ENCODE assay signal across 8 cellular contexts in the genomic region with DNA sequence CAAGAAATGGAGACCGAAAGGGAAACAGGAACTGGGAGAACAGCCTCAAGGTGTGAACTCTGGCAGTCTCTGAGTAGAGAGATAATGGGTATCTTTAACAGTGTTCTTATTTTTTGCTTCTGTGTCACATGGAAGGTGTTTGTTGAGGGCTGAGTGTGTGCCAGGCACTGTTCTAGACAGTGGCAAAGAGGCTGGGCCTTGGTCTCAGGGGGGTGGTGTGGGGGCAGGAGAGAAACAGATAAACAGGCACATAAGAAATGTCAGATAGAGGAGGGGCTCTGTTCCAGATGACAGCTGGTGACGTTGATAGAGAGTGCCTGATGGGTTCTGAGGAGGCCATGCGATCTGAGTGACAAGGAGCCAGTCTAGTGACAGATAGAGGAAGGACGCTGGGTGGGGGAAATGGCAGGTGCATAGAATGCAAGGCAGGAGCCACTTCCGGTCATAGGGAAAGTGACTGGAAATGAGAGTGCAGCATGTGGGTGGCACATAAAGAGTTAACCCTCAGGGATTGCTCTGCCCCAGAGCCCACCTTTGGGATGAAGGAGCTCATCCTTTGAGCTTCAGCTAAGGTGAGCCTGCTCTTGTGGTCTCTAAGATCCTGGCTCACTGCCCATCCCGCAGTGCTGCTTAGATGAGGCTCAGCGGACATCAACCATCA. TPM values are rescaled to one million over a fixed set of nuclear protein-coding genes. Genes with fewer than 3 reads are reported as not detected.
DNase-seq lines count a peak whose midpoint lies in the region; ATAC-seq and TF ChIP-seq lines count a peak whose summit lies in the region.

No MANE protein-coding gene starts in this region.

- no peak overlapping the region for H3K4me3 ChIP-seq in GM12864 (ENCODE audit: low read depth, low read length)
- no peak overlapping the region for H3K4me3 ChIP-seq in LNCaP clone FGC (ENCODE audit: low read depth, low read length)
- no peak overlapping the region for H3K4me3 ChIP-seq in right atrium auricular region

- H3K4me1 ChIP-seq in right atrium auricular region = peaks cover 0 to 92% of the 10 kb centered on the region in 2 donors
- no peaks in the 10 kb centered on the region for H3K4me1 ChIP-seq in foreskin keratinocyte

- H3K27me3 ChIP-seq in right atrium auricular region (no peaks in the 10 kb centered on the region), foreskin keratinocyte (no peaks in the 10 kb centered on the region)

- H3K9me3 ChIP-seq in right atrium auricular region = no peaks in the 10 kb centered on the region

- peak; percentile 50 for DNase-seq in GM12864 (ENCODE audit: low read depth)
- peak; percentile 40 for DNase-seq in LNCaP clone FGC (ENCODE audit: low read depth)
- peak; percentile 69 for DNase-seq in right atrium auricular region (ENCODE audit: low spot score)
- no peak for DNase-seq in NCI-H526 (lab: John Stamatoyannopoulos, UW)
- no peak for DNase-seq in glomerular visceral epithelial cell (ENCODE audit: extremely low spot score)
- DNase-seq in foreskin keratinocyte = no peak
- DNase-seq in HuH-7.5 (ENCODE audit: low spot score) = no peak

- TF ChIP-seq CTCF in GM12864 (IDR thresholded peaks at IDR 0.05; ENCODE audit: low read depth, low read length, missing control alignments) = no peak
- TF ChIP-seq CTCF in LNCaP clone FGC (IDR thresholded peaks at IDR 0.05; ENCODE audit: control insufficient read depth, extremely low read depth, insufficient read depth) = no peak
- TF ChIP-seq CTCF in right atrium auricular region (IDR thresholded peaks at IDR 0.05) = no peak
- TF ChIP-seq CTCF in foreskin keratinocyte (conservative IDR thresholded peaks at IDR 0.05) = no peak

- ATAC-seq in GM21515 (IDR thresholded peaks at IDR 0.05; ENCODE audit: unreplicated experiment) (peak; percentile 73), foreskin keratinocyte (no peak)

- H3K27ac ChIP-seq in right atrium auricular region = peak overlapping the region; percentile 80 to 89
- H3K27ac ChIP-seq in foreskin keratinocyte = no peak overlapping the region

- no peaks in the 10 kb centered on the region for H3K36me3 ChIP-seq in right atrium auricular region

RNA-seq across cellular contexts. Expression of a gene that starts 33.9 kb away (rescaled TPM):
- total RNA-seq in right atrium auricular region (10 to 100 TPM; 68.0 to 73.1 TPM), foreskin keratinocyte (25.8 and 27.6 TPM in 2 replicates)
- 13.9 and 15.0 TPM in 2 replicates for polyA plus RNA-seq in foreskin keratinocyte

Comparison
In these comparisons a context has a peak if more than half of its experiments do, and no peak if none do; other contexts are left out.
1. DNase-seq: peak in GM12864 (single experiment), LNCaP clone FGC (single experiment) and right atrium auricular region (single experiment); none in NCI-H526 (0 of 2), glomerular visceral epithelial cell (single experiment), foreskin keratinocyte (0 of 2) and HuH-7.5 (single experiment).